In genomic region chr5:128462330-128462729, GRCh38 we compare ENCODE assay signal across 16 cellular contexts.
DNase-seq lines count a peak whose midpoint lies in the region; ATAC-seq and TF ChIP-seq lines count a peak whose summit lies in the region.
"Had no signal": no experiment of that assay in that cellular context is flagged by ENCODE, and none has a peak within 500 bp of the region (broad histone marks: within the 10 kb centered on the region; RNA-seq: fewer than 3 reads in every experiment).

No MANE protein-coding gene starts in this region.

- no TSS peak for BruUV-seq in HCT116 (replicated peaks; lab: Mats Ljungman, UMichigan)

- H3K9me2 ChIP-seq in HCT116 (ENCODE audit: insufficient read depth) = no peaks in the 10 kb centered on the region

- H3K36me3 ChIP-seq in HCT116 (ENCODE audit: control insufficient read depth in 1 of 2, insufficient read depth in 2 of 2, low read length in 2 of 2) (no peaks in the 10 kb centered on the region), osteoblast (ENCODE audit: insufficient read depth, low read length) (no peaks in the 10 kb centered on the region)
- H3K36me3 ChIP-seq: BLaER1 had no signal

- H3K79me2 ChIP-seq in HCT116 (ENCODE audit: insufficient read depth, low read length) (no peaks in the 10 kb centered on the region), osteoblast (ENCODE audit: insufficient read depth, low read length) (no peaks in the 10 kb centered on the region)

- CTCF ChIA-PET in HCT116 (lab: Charles Lee) = no interaction called here

- POLR2A ChIA-PET in HCT116 (lab: Charles Lee) = no interaction called here

- H3K4me2 ChIP-seq in HCT116 (ENCODE audit: low read length) = no peak overlapping the region
- no peak overlapping the region for H3K4me2 ChIP-seq in osteoblast (ENCODE audit: insufficient read depth, low read length)
- H3K4me2 ChIP-seq: BLaER1 had no signal

- TF ChIP-seq RAD21 in HCT116 (IDR thresholded peaks at IDR 0.05; ENCODE audit: low read depth) = no peak

- intact Hi-C loops in HCT116 (cut with micrococcal nuclease) = no loop called here

- peak overlapping the region; percentile 10 for H2AFZ ChIP-seq in HCT116 (ENCODE audit: low read depth, low read length, poor library complexity, severe bottlenecking)
- no peak overlapping the region for H2AFZ ChIP-seq in osteoblast (ENCODE audit: low read length)

- DNase-seq in HCT116 (ENCODE audit: low read depth, low spot score) (no peak), osteoblast (ENCODE audit: insufficient read length, low spot score, missing footprints) (no peak), NCI-H146 treated with DMSO at 0.1 percent for 48 hours (lab: John Stamatoyannopoulos, UW; ENCODE audit: unreplicated experiment) (no peak)
- DNase-seq: AML-193; Caco-2; CD8-positive, alpha-beta memory T cell; DND-41; GF-D8; GOT3; H9 had no signal

- ATAC-seq in HCT116 (no peak), SK-N-SH treated with all-trans-retinoic acid at 6 μM for 48 hours (no peak), GM19463 (IDR thresholded peaks at IDR 0.05; ENCODE audit: unreplicated experiment) (no peak), GM18858 (IDR thresholded peaks at IDR 0.05; ENCODE audit: unreplicated experiment) (no peak), GM19395 (IDR thresholded peaks at IDR 0.05; ENCODE audit: unreplicated experiment) (no peak)
- ATAC-seq: HepG2 had no signal

- no peak for TF ChIP-seq CTCF in HCT116 (IDR thresholded peaks at IDR 0.05 in 2 of 3, conservative IDR thresholded peaks at IDR 0.05 in 1 of 3; ENCODE audit: borderline replicate concordance in 1 of 3, insufficient read depth in 1 of 3, low read depth in 2 of 3, low read length in 2 of 3)
- TF ChIP-seq CTCF in osteoblast (IDR thresholded peaks at IDR 0.05; ENCODE audit: extremely low read depth, low read depth, low read length) = no peak

- H3K4me1 ChIP-seq in HCT116 (ENCODE audit: control insufficient read depth in 1 of 2, insufficient read depth in 2 of 2, low read length in 2 of 2) (no peaks in the 10 kb centered on the region), osteoblast (ENCODE audit: insufficient read depth, low read length) (no peaks in the 10 kb centered on the region)
- H3K4me1 ChIP-seq: BLaER1, Caco-2 had no signal

- no peak overlapping the region for H3K9ac ChIP-seq in HCT116 (ENCODE audit: low read length)
- H3K9ac ChIP-seq: BLaER1 had no signal

- H4K20me1 ChIP-seq in HCT116 (ENCODE audit: insufficient read depth) (no peaks in the 10 kb centered on the region), osteoblast (ENCODE audit: insufficient read depth, low read length) (no peaks in the 10 kb centered on the region)
- H4K20me1 ChIP-seq: BLaER1 had no signal

- no peak overlapping the region for H3K4me3 ChIP-seq in HCT116 (replicated peaks in 1 of 2; ENCODE audit: low read depth in 1 of 2, low read length in 2 of 2)
- no peak overlapping the region for H3K4me3 ChIP-seq in osteoblast (ENCODE audit: insufficient read depth, low read length)
- H3K4me3 ChIP-seq: BLaER1 had no signal

- H3K27me3 ChIP-seq in HCT116 (ENCODE audit: insufficient read depth, low read length) (no peaks in the 10 kb centered on the region), osteoblast (ENCODE audit: insufficient read depth, low read length) (no peaks in the 10 kb centered on the region)
- H3K27me3 ChIP-seq: BLaER1 had no signal

- H3K27ac ChIP-seq in HCT116 (ENCODE audit: low read depth, low read length) = no peak overlapping the region
- H3K27ac ChIP-seq in osteoblast (ENCODE audit: low read depth, low read length) = peak overlapping the region; percentile 20
- H3K27ac ChIP-seq: BLaER1 had no signal

- RAD21 ChIA-PET in HCT116 (lab: Charles Lee; ENCODE audit: low non-redundant PET in 1 of 2, low total read pairs in 2 of 2, uncharacterized antibody in 2 of 2, unreplicated experiment in 2 of 2) = no interaction called here

- TF ChIP-seq POLR2A in HCT116 (IDR thresholded peaks at IDR 0.05; ENCODE audit: borderline replicate concordance, extremely low read depth, insufficient read depth, insufficient read length) = no peak

- H3K9me3 ChIP-seq in HCT116 (ENCODE audit: control insufficient read depth in 1 of 2, insufficient read depth in 1 of 2, low read depth in 1 of 2, low read length in 2 of 2) (no peaks in the 10 kb centered on the region), osteoblast (ENCODE audit: low read depth, low read length) (no peaks in the 10 kb centered on the region)
- H3K9me3 ChIP-seq: Caco-2 had no signal

TF ChIP-seq in HCT116, 20 proteins besides CTCF, POLR2A, EP300 and RAD21 (continues in another document):
- TF ChIP-seq EZH2 (IDR thresholded peaks at IDR 0.05) (no peak), ZBTB33 (IDR thresholded peaks at IDR 0.05; ENCODE audit: extremely low read depth, insufficient replicate concordance, low read length) (no peak), YY1 (IDR thresholded peaks at IDR 0.05; ENCODE audit: extremely low read depth, insufficient replicate concordance, low read depth, low read length) (no peak), ELF1 (IDR thresholded peaks at IDR 0.05; ENCODE audit: borderline replicate concordance, low read depth) (no peak), JUND (IDR thresholded peaks at IDR 0.05) (no peak), TCF7L2 (IDR thresholded peaks at IDR 0.05; ENCODE audit: borderline replicate concordance, extremely low read depth, insufficient read depth, insufficient read length) (no peak), SRF (IDR thresholded peaks at IDR 0.05; ENCODE audit: low read depth) (no peak), EZH2phosphoT487 (IDR thresholded peaks at IDR 0.05; ENCODE audit: borderline replicate concordance) (no peak), MAX (IDR thresholded peaks at IDR 0.05) (no peak)

TF ChIP-seq in SK-N-SH treated with all-trans-retinoic acid at 6 μM for 48 hours, 23 proteins besides CTCF, POLR2A, EP300 and RAD21:
- TF ChIP-seq RARB (CRISPR knock-in tag; IDR thresholded peaks at IDR 0.05) (no peak), ZNF70 (CRISPR knock-in tag; IDR thresholded peaks at IDR 0.05) (no peak), ZNF565 (CRISPR knock-in tag; conservative IDR thresholded peaks at IDR 0.05; ENCODE audit: low read depth) (no peak), PATZ1 (CRISPR knock-in tag; IDR thresholded peaks at IDR 0.05; ENCODE audit: borderline replicate concordance) (no peak), TOX (CRISPR knock-in tag; IDR thresholded peaks at IDR 0.05; ENCODE audit: borderline replicate concordance) (0 out of 2 replicates have a peak, but pooled peaks have one; percentile 24), CREB5 (CRISPR knock-in tag; IDR thresholded peaks at IDR 0.05; ENCODE audit: low read depth) (no peak), ZC3H10 (CRISPR knock-in tag; IDR thresholded peaks at IDR 0.05) (peak; percentile 63), ZFP30 (CRISPR knock-in tag; IDR thresholded peaks at IDR 0.05) (no peak), ESRRG (CRISPR knock-in tag; IDR thresholded peaks at IDR 0.05) (no peak)
